Comparison of ENCODE assay signal across 1 cellular context in genomic region chr20:49979030-49979832, GRCh38.
TF ChIP-seq lines count a peak whose summit lies in the region.

No MANE protein-coding gene starts in this region.

TF ChIP-seq in HepG2, 621 proteins besides CTCF, POLR2A, EP300 and RAD21 (continued from another document and continues in another):
- peak; percentile 96 for TF ChIP-seq ZNF687 (CRISPR knock-in tag; IDR thresholded peaks at IDR 0.05)
- TF ChIP-seq ZNF33B (CRISPR knock-in tag; IDR thresholded peaks at IDR 0.05), result no peak
- no peak for TF ChIP-seq ZNF17 (CRISPR knock-in tag; IDR thresholded peaks at IDR 0.05)
- no peak for TF ChIP-seq ZNF34 (CRISPR knock-in tag; IDR thresholded peaks at IDR 0.05; ENCODE audit: borderline replicate concordance)
- 0 out of 2 replicates have a peak, but pooled peaks have one; percentile 37 for TF ChIP-seq KDM5A (IDR thresholded peaks at IDR 0.05; ENCODE audit: borderline replicate concordance, low read length)
- TF ChIP-seq NFE2L2 (IDR thresholded peaks at IDR 0.05; ENCODE audit: low read length), result no peak
- no peak for TF ChIP-seq SSRP1 (CRISPR knock-in tag; IDR thresholded peaks at IDR 0.05)
- no peak for TF ChIP-seq TRAFD1 (CRISPR knock-in tag; IDR thresholded peaks at IDR 0.05; ENCODE audit: borderline replicate concordance)
- TF ChIP-seq TFAP4 (IDR thresholded peaks at IDR 0.05; ENCODE audit: borderline replicate concordance, low read depth), result peak; percentile 66; the same call in 1 of the 2 replicates
- TF ChIP-seq ZNF691 (CRISPR knock-in tag; IDR thresholded peaks at IDR 0.05; ENCODE audit: borderline replicate concordance, low read depth), result peak; percentile 71; the same call in 1 of the 2 replicates
- peak; percentile 81; the same call in 1 of the 2 replicates for TF ChIP-seq ZNF180 (CRISPR knock-in tag; IDR thresholded peaks at IDR 0.05; ENCODE audit: borderline replicate concordance, low read depth)
- TF ChIP-seq ARID3A (IDR thresholded peaks at IDR 0.05; ENCODE audit: low read depth, low read length), result no peak
- TF ChIP-seq MED8 (CRISPR knock-in tag; IDR thresholded peaks at IDR 0.05; ENCODE audit: insufficient replicate concordance), result no peak
- peak; percentile 73 for TF ChIP-seq BCL3 (CRISPR knock-in tag; IDR thresholded peaks at IDR 0.05)
- no peak for TF ChIP-seq NBN (conservative IDR thresholded peaks at IDR 0.05)
- peak; percentile 90; the same call in 1 of the 2 replicates for TF ChIP-seq RFXAP (CRISPR knock-in tag; IDR thresholded peaks at IDR 0.05; ENCODE audit: borderline replicate concordance)
- TF ChIP-seq FOXP4 (CRISPR knock-in tag; IDR thresholded peaks at IDR 0.05), result peak; percentile 61
- no peak for TF ChIP-seq ZNF646 (CRISPR knock-in tag; IDR thresholded peaks at IDR 0.05)
- 0 out of 2 replicates have a peak, but pooled peaks have one; percentile 72 for TF ChIP-seq SRY (CRISPR knock-in tag; IDR thresholded peaks at IDR 0.05)
- TF ChIP-seq CAMTA2 (CRISPR knock-in tag; IDR thresholded peaks at IDR 0.05; ENCODE audit: borderline replicate concordance), result no peak
- no peak for TF ChIP-seq NFE2 (CRISPR knock-in tag; IDR thresholded peaks at IDR 0.05)
- TF ChIP-seq DRAP1 (CRISPR knock-in tag; IDR thresholded peaks at IDR 0.05), result peak; percentile 55
- TF ChIP-seq ZFYVE20 (CRISPR knock-in tag; IDR thresholded peaks at IDR 0.05; ENCODE audit: borderline replicate concordance, low read depth), result 0 out of 2 replicates have a peak, but pooled peaks have one; percentile 83
- no peak; the same call in 1 of the 2 replicates for TF ChIP-seq ZNF780A (CRISPR knock-in tag; IDR thresholded peaks at IDR 0.05)
- peak; percentile 58; the same call in 1 of the 2 replicates for TF ChIP-seq SNAPC4 (CRISPR knock-in tag; IDR thresholded peaks at IDR 0.05)
- TF ChIP-seq BCL6 (CRISPR knock-in tag; IDR thresholded peaks at IDR 0.05), result peak; percentile 69
- peak; percentile 73; the same call in 1 of the 2 replicates for TF ChIP-seq SPEN (CRISPR knock-in tag; IDR thresholded peaks at IDR 0.05; ENCODE audit: low read depth)
